1 cellular context compared by ENCODE assay signal in genomic region chr11:82922396-82923173, GRCh38. TPM values are rescaled to one million over a fixed set of nuclear protein-coding genes. Genes with fewer than 3 reads are reported as not detected.
"Had no signal": no experiment of that assay in that cellular context is flagged by ENCODE, and none has a peak within 500 bp of the region (broad histone marks: within the 10 kb centered on the region; RNA-seq: fewer than 3 reads in every experiment).

No MANE protein-coding gene starts in this region.

RNA-seq across cellular contexts. Expression of gene DDIAS, which starts 21.0 kb away (rescaled TPM):
- total RNA-seq: body of pancreas had no signal
